Comparison of ENCODE assay signal across 35 cellular contexts in the genomic region with DNA sequence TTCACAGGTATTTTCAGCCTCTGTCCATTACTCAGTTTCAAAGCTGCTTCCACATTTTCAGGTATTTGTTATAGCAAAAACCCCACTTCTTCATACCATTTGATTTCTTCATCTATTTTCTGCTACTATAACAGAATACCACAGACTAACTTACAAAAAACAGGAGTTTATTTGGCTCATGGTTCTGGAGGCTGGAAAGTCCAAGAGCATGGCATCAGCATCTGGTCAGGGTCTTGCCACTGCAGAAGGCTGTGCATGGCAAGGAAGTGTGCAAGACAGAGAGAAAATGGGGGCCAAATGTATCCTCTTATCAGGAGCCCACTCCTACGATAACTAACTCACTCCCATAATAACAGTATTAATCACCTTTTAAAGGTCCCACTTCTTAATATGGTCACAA.
"Had no signal": no experiment of that assay in that cellular context is flagged by ENCODE, and none has a peak within 500 bp of the region (broad histone marks: within the 10 kb centered on the region; RNA-seq: fewer than 3 reads in every experiment).

No MANE protein-coding gene starts in this region.

- H3K9me3 ChIP-seq: MG63 had no signal

- H3K9ac ChIP-seq: KMS-11 had no signal

- DNase-seq: Karpas-422, Kasumi-1, KG1, MG63, MM.1S, MV-4-11, NCI-H1048, NCI-H1092, NCI-H1092 treated with DMSO at 0.1 percent for 48 hours, NCI-H1105, NCI-H1105 treated with DMSO at 0.1 percent for 48 hours, NCI-H1417, NCI-H1417 treated with DMSO at 0.1 percent for 48 hours, NCI-H1436, NCI-H1436 treated with DMSO at 0.1 percent for 48 hours, NCI-H146, NCI-H1694, NCI-H1694 treated with DMSO at 0.1 percent for 48 hours, NCI-H187, NCI-H187 treated with DMSO at 0.1 percent for 48 hours, NCI-H1930, NCI-H2029, NCI-H2029 treated with DMSO at 0.1 percent for 48 hours, NCI-H2081, NCI-H2081 treated with DMSO at 0.1 percent for 48 hours, NCI-H2107, NCI-H2171, NCI-H2171 treated with DMSO at 0.1 percent for 48 hours, NCI-H2227 treated with DMSO at 0.1 percent for 48 hours, NCI-H226, NCI-H345, NCI-H446, NCI-H446 treated with DMSO at 0.1 percent for 48 hours, NCI-H510A had no signal

- H3K4me2 ChIP-seq: KMS-11 had no signal

- H3K27ac ChIP-seq: KMS-11 had no signal

- H3K36me3 ChIP-seq: MG63 had no signal

- H3K4me3 ChIP-seq: MG63 had no signal

- H3K27me3 ChIP-seq: MG63 had no signal
